ENCODE assay signal across 15 cellular contexts in the genomic region with DNA sequence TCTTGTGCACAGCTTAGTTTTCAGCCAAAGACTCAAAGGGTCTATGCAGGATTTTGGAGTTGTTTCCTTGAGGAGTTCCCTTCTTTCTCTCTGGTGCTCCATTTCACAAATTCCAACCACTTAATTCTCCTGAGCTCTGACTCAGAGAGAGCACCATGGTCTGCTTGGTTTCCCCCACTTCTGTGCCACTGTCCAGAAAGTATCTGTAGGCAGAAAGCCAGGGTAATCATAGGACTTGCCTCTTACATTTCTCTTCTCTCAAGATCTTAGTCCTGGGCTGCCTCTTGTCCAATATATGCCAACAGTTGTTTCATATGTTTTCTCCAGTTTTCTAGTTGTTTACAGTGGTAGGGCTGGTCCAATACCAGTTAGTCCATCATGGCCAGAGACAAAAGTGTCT. TPM values are rescaled to one million over a fixed set of nuclear protein-coding genes. Genes with fewer than 3 reads are reported as not detected.
A peak's percentile ranks its signal among the peaks of the same experiment; 100 is the strongest.
DNase-seq lines count a peak whose midpoint lies in the region; ATAC-seq and TF ChIP-seq lines count a peak whose summit lies in the region.
"Had no signal": no experiment of that assay in that cellular context is flagged by ENCODE, and none has a peak within 500 bp of the region (broad histone marks: within the 10 kb centered on the region; RNA-seq: fewer than 3 reads in every experiment).

No MANE protein-coding gene starts in this region.

- H3K4me1 ChIP-seq in prostate gland (replicated peaks) (no peaks in the 10 kb centered on the region), trophoblast cell (ENCODE audit: control insufficient read depth in 1 of 2, insufficient read depth in 2 of 2, low read length in 2 of 2) (no peaks in the 10 kb centered on the region)
- H3K4me1 ChIP-seq: BLaER1, HAP-1 had no signal

- TF ChIP-seq CTCF in choroid plexus epithelial cell (conservative IDR thresholded peaks at IDR 0.05; ENCODE audit: low read depth, low read length), result no peak
- no peak for TF ChIP-seq CTCF in retinal pigment epithelial cell (conservative IDR thresholded peaks at IDR 0.05; ENCODE audit: low read depth, low read length)
- TF ChIP-seq CTCF in prostate gland (IDR thresholded peaks at IDR 0.05), result no peak

- H3K23ac ChIP-seq in trophoblast cell (ENCODE audit: low read length), result no peak overlapping the region

- H4K8ac ChIP-seq in trophoblast cell (ENCODE audit: low read depth, low read length), result no peak overlapping the region

- ATAC-seq in HG02642 (IDR thresholded peaks at IDR 0.05; ENCODE audit: poor library complexity, unreplicated experiment), result no peak

- no peak overlapping the region for H3K4me2 ChIP-seq in trophoblast cell (ENCODE audit: low read length)
- H3K4me2 ChIP-seq: BLaER1 had no signal

- no peaks in the 10 kb centered on the region for H3K79me1 ChIP-seq in trophoblast cell (ENCODE audit: low read length)

- H3K36me3 ChIP-seq in prostate gland, result no peaks in the 10 kb centered on the region
- no peaks in the 10 kb centered on the region for H3K36me3 ChIP-seq in trophoblast cell (ENCODE audit: control insufficient read depth in 1 of 2, insufficient read depth in 2 of 2, low read length in 2 of 2)
- H3K36me3 ChIP-seq: BLaER1, HAP-1 had no signal

- no peaks in the 10 kb centered on the region for H3K79me2 ChIP-seq in trophoblast cell (ENCODE audit: control insufficient read depth, insufficient read depth, low read length, poor library complexity)

- H2AK5ac ChIP-seq in trophoblast cell (ENCODE audit: low read length), result no peak overlapping the region

- H2BK12ac ChIP-seq in trophoblast cell (ENCODE audit: low read length), result no peak overlapping the region

- H3K27me3 ChIP-seq in prostate gland (replicated peaks; ENCODE audit: insufficient read depth) (no peaks in the 10 kb centered on the region), trophoblast cell (ENCODE audit: insufficient read depth, low read length) (no peaks in the 10 kb centered on the region)
- H3K27me3 ChIP-seq: BLaER1 had no signal

- no peak overlapping the region for H3K4ac ChIP-seq in trophoblast cell (ENCODE audit: low read depth, low read length)

- H2BK120ac ChIP-seq in trophoblast cell (ENCODE audit: insufficient read depth, low read length, poor library complexity), result no peak overlapping the region

- no peak overlapping the region for H2AFZ ChIP-seq in trophoblast cell (ENCODE audit: insufficient read depth, low read length, poor library complexity)

- no peak overlapping the region for H4K12ac ChIP-seq in trophoblast cell (ENCODE audit: low read depth, low read length)

- H2BK5ac ChIP-seq in trophoblast cell (ENCODE audit: low read depth, low read length, poor library complexity), result no peak overlapping the region

- H4K91ac ChIP-seq in trophoblast cell (ENCODE audit: low read depth, low read length), result no peak overlapping the region

- intact Hi-C loops in prostate gland (cut with DNase I), result no loop called here

- H3K27ac ChIP-seq in prostate gland, result no peak overlapping the region
- H3K27ac ChIP-seq in trophoblast cell (ENCODE audit: low read depth, low read length), result no peak overlapping the region
- H3K27ac ChIP-seq: BLaER1 had no signal

- H3K9me3 ChIP-seq in prostate gland (no peaks in the 10 kb centered on the region), trophoblast cell (ENCODE audit: insufficient read depth, low read depth, low read length) (no peaks in the 10 kb centered on the region)

- H3K4me3 ChIP-seq in choroid plexus epithelial cell (ENCODE audit: low read depth, low read length), result no peak overlapping the region
- H3K4me3 ChIP-seq in retinal pigment epithelial cell (ENCODE audit: low read length), result no peak overlapping the region
- H3K4me3 ChIP-seq in prostate gland, result no peak overlapping the region
- no peak overlapping the region for H3K4me3 ChIP-seq in trophoblast cell (ENCODE audit: low read depth, low read length)
- H3K4me3 ChIP-seq: BLaER1, HAP-1 had no signal

- H3K18ac ChIP-seq in trophoblast cell (ENCODE audit: low read length), result no peak overlapping the region

- H3K14ac ChIP-seq in trophoblast cell (ENCODE audit: low read length), result no peak overlapping the region

- no peak overlapping the region for H3K9ac ChIP-seq in trophoblast cell (ENCODE audit: low read length)
- H3K9ac ChIP-seq: BLaER1 had no signal

- peak; percentile 46 for DNase-seq in EH (ENCODE audit: low read depth)
- DNase-seq in choroid plexus epithelial cell (ENCODE audit: low read depth), result peak; percentile 26
- DNase-seq in foreskin melanocyte, result peak; percentile 10
- peak; percentile 8 for DNase-seq in retinal pigment epithelial cell (ENCODE audit: low read depth)
- DNase-seq in stimulated activated CD4-positive, alpha-beta T cell treated with anti-CD3 and anti-CD28 coated beads, Interleukin-4, amount 100 ng/mL, for 24 hours, result no peak
- no peak for DNase-seq in prostate gland (ENCODE audit: low spot score)
- DNase-seq in trophoblast cell, result no peak
- DNase-seq: 8988T, AML-193, DMS79, GF-D8 had no signal

- no peak for TF ChIP-seq POLR2A in prostate gland (IDR thresholded peaks at IDR 0.05)

RNA-seq across cellular contexts. Expression of gene MRGPRD, which starts 6.4 kb away (rescaled TPM):
- not detected for total RNA-seq in prostate gland
- not detected in 2 replicates for polyA plus RNA-seq in trophoblast cell (2013)
- total RNA-seq: H1 had no signal
- polyA plus RNA-seq: H1 had no signal

RNA-seq across cellular contexts. Expression of gene MRGPRF, which starts 25.8 kb away (rescaled TPM):
- total RNA-seq in prostate gland, result 10 to 100 TPM; 20.0 to 53.3 TPM
- 0.29 and 0.39 TPM in 2 replicates for polyA plus RNA-seq in trophoblast cell (2013)

Comparison
In these comparisons a context has a peak if more than half of its experiments do, and no peak if none do; other contexts are left out.
1. DNase-seq: peak in EH (single experiment), choroid plexus epithelial cell (single experiment), foreskin melanocyte (single experiment) and retinal pigment epithelial cell (single experiment); none in stimulated activated CD4-positive, alpha-beta T cell treated with anti-CD3 and anti-CD28 coated beads, Interleukin-4, amount 100 ng/mL, for 24 hours (single experiment), prostate gland (single experiment) and trophoblast cell (0 of 2).